8 cellular contexts compared by ENCODE assay signal in genomic region chr19:55255618-55256423, GRCh38. TPM values are rescaled to one million over a fixed set of nuclear protein-coding genes. Genes with fewer than 3 reads are reported as not detected.
DNase-seq lines count a peak whose midpoint lies in the region; ATAC-seq and TF ChIP-seq lines count a peak whose summit lies in the region.

No MANE protein-coding gene starts in this region.

- peak overlapping the region; percentile 93 for H3K4me3 ChIP-seq in GM12864 (ENCODE audit: low read depth, low read length)
- H3K4me3 ChIP-seq in PC-3 (ENCODE audit: low read length), result peak overlapping the region; percentile 95
- peak overlapping the region; percentile 94 for H3K4me3 ChIP-seq in adipocyte (ENCODE audit: low read length)
- peak overlapping the region; percentile 54 for H3K4me3 ChIP-seq in mononuclear cell (ENCODE audit: low read length)
- H3K4me3 ChIP-seq in vagina, result peak overlapping the region; percentile 70 to 95

- H4K20me1 ChIP-seq in PC-3 (ENCODE audit: low read length), result peaks cover 50% of the 10 kb centered on the region

- DNase-seq in GM12864 (ENCODE audit: low read depth), result no peak
- peak; percentile 95 for DNase-seq in PC-3
- DNase-seq in adipocyte (ENCODE audit: low read depth), result peak; percentile 8
- DNase-seq in vagina (ENCODE audit: extremely low spot score in 2 of 2), result no peak
- no peak for DNase-seq in NCI-H1092 (lab: John Stamatoyannopoulos, UW)
- no peak for DNase-seq in DMS 273 (lab: John Stamatoyannopoulos, UW; ENCODE audit: unreplicated experiment)

- peaks cover 82% of the 10 kb centered on the region for H3K79me2 ChIP-seq in PC-3 (ENCODE audit: low read length)

- TF ChIP-seq CTCF in GM12864 (IDR thresholded peaks at IDR 0.05; ENCODE audit: low read depth, low read length, missing control alignments) (no peak), PC-3 (conservative IDR thresholded peaks at IDR 0.05; ENCODE audit: low read depth, low read length) (no peak), vagina (IDR thresholded peaks at IDR 0.05) (no peak)

- POLR2A ChIA-PET in PC-3 (lab: Charles Lee; ENCODE audit: unreplicated experiment), result interaction anchor here (0.6 kb wide), 1 partner anchor 8 kb away, joined by 6 read pairs; no protein-coding TSS in a partner anchor

- H3K9ac ChIP-seq in PC-3 (ENCODE audit: low read length) (peak overlapping the region; percentile 97), adipocyte (ENCODE audit: low read length) (no peak overlapping the region)

- H3K36me3 ChIP-seq in PC-3 (ENCODE audit: low read depth, low read length), result no peaks in the 10 kb centered on the region
- H3K36me3 ChIP-seq in adipocyte (ENCODE audit: control insufficient read depth, insufficient read depth, low read length, severe bottlenecking), result no peaks in the 10 kb centered on the region
- no peaks in the 10 kb centered on the region for H3K36me3 ChIP-seq in vagina

- ATAC-seq in PC-3 (peak; percentile 39), HG03342 (IDR thresholded peaks at IDR 0.05; ENCODE audit: unreplicated experiment) (no peak)

- H3K9me2 ChIP-seq in PC-3 (replicated peaks; ENCODE audit: low read length), result no peaks in the 10 kb centered on the region

- peaks cover 8% of the 10 kb centered on the region for H3F3A ChIP-seq in PC-3 (ENCODE audit: low read length, unreplicated experiment)

- CTCF ChIA-PET in PC-3 (lab: Charles Lee), result interaction anchor here (0.5 kb wide), 1 partner anchor 114 kb away, joined by 11 read pairs; no protein-coding TSS in a partner anchor

- no peak for TF ChIP-seq POLR2A in vagina (IDR thresholded peaks at IDR 0.05)

- H3K9me3 ChIP-seq in PC-3 (ENCODE audit: low read length) (no peaks in the 10 kb centered on the region), adipocyte (ENCODE audit: control insufficient read depth, low read length) (no peaks in the 10 kb centered on the region), mononuclear cell (ENCODE audit: low read depth, low read length) (no peaks in the 10 kb centered on the region), vagina (no peaks in the 10 kb centered on the region)

- H3K4me2 ChIP-seq in PC-3 (ENCODE audit: low read length), result peak overlapping the region; percentile 92

- H3K27me3 ChIP-seq in PC-3 (ENCODE audit: low read length) (no peaks in the 10 kb centered on the region), adipocyte (replicated peaks; ENCODE audit: control insufficient read depth, insufficient read depth, low read length) (no peaks in the 10 kb centered on the region), mononuclear cell (ENCODE audit: insufficient read depth, low read length) (no peaks in the 10 kb centered on the region), vagina (no peaks in the 10 kb centered on the region)

- H2AFZ ChIP-seq in PC-3 (ENCODE audit: low read length), result no peak overlapping the region

- no TSS peak for BruUV-seq in PC-3 (replicated peaks; lab: Mats Ljungman, UMichigan)

- intact Hi-C loops in PC-3 (cut with micrococcal nuclease), result loop anchor here (5.0 kb wide), 1 partner anchor 89 kb away; the partner anchor contains the start of gene DNAAF3
- intact Hi-C loops in vagina (cut with DNase I), result no loop called here

- H3K4me1 ChIP-seq in PC-3 (ENCODE audit: insufficient read depth, low read length) (peaks cover 66% of the 10 kb centered on the region), adipocyte (ENCODE audit: control insufficient read depth, insufficient read depth, low read length) (peaks cover 51% of the 10 kb centered on the region), mononuclear cell (ENCODE audit: insufficient read depth, low read length) (peaks cover 77% of the 10 kb centered on the region), vagina (peaks cover 80% of the 10 kb centered on the region)

- H3K27ac ChIP-seq in PC-3 (ENCODE audit: low read length), result peak overlapping the region; percentile 95
- H3K27ac ChIP-seq in vagina, result peak overlapping the region; percentile 60

RNA-seq across cellular contexts. Expression of gene PPP6R1, which starts 3.0 kb away (rescaled TPM):
- total RNA-seq in PC-3 (2014; rRNA removed) (159 and 221 TPM in 2 replicates), mononuclear cell (62.5 TPM), vagina (30.4 TPM)

RNA-seq across cellular contexts. Expression of gene HSPBP1, which starts 24.1 kb away (rescaled TPM):
- 122 and 148 TPM in 2 replicates for total RNA-seq in PC-3 (2014; rRNA removed)
- total RNA-seq in mononuclear cell, result 7.9 TPM
- 29.5 TPM for total RNA-seq in vagina

RNA-seq across cellular contexts. Expression of gene TMEM86B, which starts 27.3 kb away (rescaled TPM):
- total RNA-seq in PC-3 (2014; rRNA removed) (11.1 and 11.8 TPM in 2 replicates), mononuclear cell (2.0 TPM), vagina (2.9 TPM)

RNA-seq across cellular contexts. Expression of gene BRSK1, which starts 28.0 kb away (rescaled TPM):
- total RNA-seq in PC-3 (2014; rRNA removed) (5.1 and 8.7 TPM in 2 replicates), mononuclear cell (0.52 TPM), vagina (10.1 TPM)

RNA-seq across cellular contexts. Expression of gene PTPRH, which starts 46.5 kb away (rescaled TPM):
- 8.1 and 10.9 TPM in 2 replicates for total RNA-seq in PC-3 (2014; rRNA removed)
- not detected for total RNA-seq in mononuclear cell
- 4.4 TPM for total RNA-seq in vagina

Comparison
In these comparisons a context has a peak if more than half of its experiments do, and no peak if none do; other contexts are left out.
1. DNase-seq: peak in PC-3 (single experiment) and adipocyte (single experiment); none in GM12864 (single experiment), vagina (0 of 2), NCI-H1092 (single experiment) and DMS 273 (single experiment).
2. Peak in every context shown above with its lines, with median percentiles within 50 percentile points of each other: H3K4me3 ChIP-seq.